Comparison of ENCODE assay signal across 8 cellular contexts in genomic region chr14:73886449-73887115, GRCh38. TPM values are rescaled to one million over a fixed set of nuclear protein-coding genes. Genes with fewer than 3 reads are reported as not detected.
DNase-seq lines count a peak whose midpoint lies in the region; ATAC-seq, FAIRE-seq and TF ChIP-seq lines count a peak whose summit lies in the region.

Gene ZNF410 (plus strand): TSS chr14:73886859. CDS start chr14:73892176, 5,317 bp downstream.

- peak within 1 kb of the TSS; percentile 94 for H3K27ac ChIP-seq in smooth muscle cell (ENCODE audit: low read depth)

- FAIRE-seq in bronchial epithelial cell (lab: Jason Lieb, UNC): no peak

- CTCF ChIA-PET in AG04449 (lab: Yijun Ruan, JAX): interaction anchor here (1.1 to 2.0 kb wide), 3 partner anchors 9 to 158 kb away, joined by 3 to 11 read pairs (median 4); no protein-coding TSS in a partner anchor

- peaks cover 9% of the 10 kb centered on the region for H3F3A ChIP-seq in smooth muscle cell (ENCODE audit: low read depth)

- H3K27me3 ChIP-seq in bronchial epithelial cell (ENCODE audit: control insufficient read depth, insufficient read depth, low read length) (no peaks in the 10 kb centered on the region), smooth muscle cell (ENCODE audit: low read depth) (no peaks in the 10 kb centered on the region)

- H4K20me1 ChIP-seq in smooth muscle cell (ENCODE audit: low read depth): peaks cover 40% of the 10 kb centered on the region

- WGBS in smooth muscle cell (ENCODE audit: low lambda C conversion rate): under 1% methylated on average over 58 of the region's 58 CpGs

- TF ChIP-seq CTCF in AG04449 (IDR thresholded peaks at IDR 0.05; ENCODE audit: insufficient read depth, low read length, missing control alignments): no peak
- no peak for TF ChIP-seq CTCF in WI38 (IDR thresholded peaks at IDR 0.05; ENCODE audit: low read depth, low read length)
- no peak for TF ChIP-seq CTCF in bronchial epithelial cell (IDR thresholded peaks at IDR 0.05; ENCODE audit: insufficient read depth, low read length, severe bottlenecking)
- no peak for TF ChIP-seq CTCF in smooth muscle cell (IDR thresholded peaks at IDR 0.05; ENCODE audit: borderline replicate concordance, insufficient read depth, poor library complexity, severe bottlenecking)

- H3K4me1 ChIP-seq in smooth muscle cell (ENCODE audit: low read depth): peaks cover 10% of the 10 kb centered on the region

- H3K4me2 ChIP-seq in smooth muscle cell: peak within 1 kb of the TSS; percentile 96

- POLR2A ChIA-PET in AG04449 (lab: Yijun Ruan, JAX): interaction anchor here (0.5 to 1.3 kb wide), 7 partner anchors 9 to 126 kb away, joined by 3 to 5 read pairs (median 3); partner anchors contain the start of genes COQ6, FAM161B and PTGR2

- H3K4me3 ChIP-seq in AG04449 (ENCODE audit: low read depth, low read length): peak within 1 kb of the TSS; percentile 76
- H3K4me3 ChIP-seq in WI38 (ENCODE audit: low read depth, low read length): peak within 1 kb of the TSS; percentile 89
- H3K4me3 ChIP-seq in bronchial epithelial cell (ENCODE audit: low read depth, low read length): peak within 1 kb of the TSS; percentile 89
- H3K4me3 ChIP-seq in smooth muscle cell: peak within 1 kb of the TSS; percentile 79

- peaks cover 59% of the 10 kb centered on the region for H3K79me2 ChIP-seq in smooth muscle cell (ENCODE audit: low read depth)

- peak within 1 kb of the TSS; percentile 97 for H2AFZ ChIP-seq in smooth muscle cell (ENCODE audit: low read depth)

- peak; percentile 93 for ATAC-seq in GM18907 (IDR thresholded peaks at IDR 0.05; ENCODE audit: unreplicated experiment)
- peak; percentile 94 for ATAC-seq in HG03159 (IDR thresholded peaks at IDR 0.05; ENCODE audit: unreplicated experiment)

- DNase-seq in AG04449 (ENCODE audit: low read depth, low spot score): peak; percentile 87
- DNase-seq in NCI-H2227 treated with DMSO at 0.1 percent for 48 hours (lab: John Stamatoyannopoulos, UW): peak; percentile 88
- DNase-seq in bronchial epithelial cell (ENCODE audit: low read depth): peak; percentile 93
- DNase-seq in iPS-NIHi11 (ENCODE audit: low spot score): peak; percentile 91
- DNase-seq in smooth muscle cell (lab: John Stamatoyannopoulos, UW; ENCODE audit: unreplicated experiment): peak; percentile 83

- no peaks in the 10 kb centered on the region for H3K9me3 ChIP-seq in smooth muscle cell (replicated peaks; ENCODE audit: low read depth)

- H3K36me3 ChIP-seq in bronchial epithelial cell (ENCODE audit: control insufficient read depth, insufficient read depth, low read length) (peaks cover 2% of the 10 kb centered on the region), smooth muscle cell (ENCODE audit: low read depth) (no peaks in the 10 kb centered on the region)

- H3K9ac ChIP-seq in smooth muscle cell (ENCODE audit: low read depth): peak within 1 kb of the TSS; percentile 94

RNA-seq across cellular contexts. Expression of gene ZNF410, which starts in this region (rescaled TPM):
- 126 and 131 TPM in 2 replicates for total RNA-seq in bronchial epithelial cell
- 67.3 and 67.4 TPM in 2 replicates for total RNA-seq in smooth muscle cell
- 45.1 and 46.9 TPM in 2 replicates for polyA plus RNA-seq in smooth muscle cell

Comparison
In these comparisons a context has a peak if more than half of its experiments do, and no peak if none do; other contexts are left out.
1. Peak in every context shown above with its lines: DNase-seq, ATAC-seq, H3K4me3 ChIP-seq and H3K27ac ChIP-seq.